In the genomic region with DNA sequence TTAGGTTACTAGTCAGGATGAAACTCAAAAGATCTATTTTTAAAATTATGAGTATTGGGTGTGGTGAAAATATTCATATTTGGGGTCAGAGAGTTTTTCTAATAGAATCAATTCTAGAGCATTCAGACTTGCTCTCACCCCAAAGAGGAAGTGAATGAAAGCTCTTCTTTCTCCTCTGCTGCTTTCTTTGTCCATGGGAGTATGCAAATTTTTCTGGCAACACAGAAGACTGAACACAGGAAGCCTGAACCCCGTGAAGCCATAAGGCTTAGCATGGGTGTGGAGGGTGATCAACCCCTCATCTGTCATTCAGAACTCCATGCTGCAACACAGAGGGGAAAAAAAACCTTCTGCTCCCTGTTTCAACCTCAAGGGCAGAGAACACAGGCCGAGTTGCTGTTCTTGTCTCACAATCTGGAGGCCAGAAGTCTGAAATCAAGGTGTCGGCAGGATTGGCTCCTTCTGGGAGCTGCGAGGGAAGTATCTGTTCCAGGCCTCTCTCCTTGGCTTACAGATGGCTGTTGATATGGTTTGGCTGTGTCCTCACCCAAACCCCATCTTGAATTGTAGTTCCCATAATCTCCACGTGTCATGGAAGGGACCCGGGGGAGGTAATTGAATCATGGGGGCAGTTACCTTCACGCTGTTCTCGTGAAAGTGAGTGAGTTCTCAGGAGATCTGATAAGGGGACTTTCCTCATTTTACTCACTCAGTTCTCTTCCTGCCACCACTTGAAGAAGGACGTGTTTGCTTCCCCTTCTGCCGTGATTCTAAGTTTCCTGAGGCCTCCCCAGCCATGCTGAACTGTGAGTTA, we compare ENCODE assay signal across 8 cellular contexts. TPM values are rescaled to one million over a fixed set of nuclear protein-coding genes. Genes with fewer than 3 reads are reported as not detected.
DNase-seq lines count a peak whose midpoint lies in the region; ATAC-seq and TF ChIP-seq lines count a peak whose summit lies in the region.

No MANE protein-coding gene starts in this region.

- DNase-seq in NCI-H2081 treated with DMSO at 0.1 percent for 48 hours (lab: John Stamatoyannopoulos, UW) (peak; percentile 27), left lung (no peak), left lobe of liver (ENCODE audit: low spot score) (no peak), NCI-H510A treated with DMSO at 0.1 percent for 48 hours (lab: John Stamatoyannopoulos, UW) (no peak)
- peak; percentile 64 for DNase-seq in activated CD8-positive, alpha-beta memory T cell treated with anti-CD3 and anti-CD28 coated beads, Interleukin-2, amount 50 U/mL, for 4 hours
- DNase-seq in stimulated activated CD8-positive, alpha-beta memory T cell treated with anti-CD3 and anti-CD28 coated beads, Interleukin-7, amount 100 ng/mL, for 4 hours (ENCODE audit: low read depth in 2 of 2) = peak; percentile 62 to 85

- H3K27me3 ChIP-seq in left lung = no peaks in the 10 kb centered on the region

- ATAC-seq in GM18517 (IDR thresholded peaks at IDR 0.05; ENCODE audit: unreplicated experiment) = peak; percentile 85
- ATAC-seq in HG02759 (IDR thresholded peaks at IDR 0.05; ENCODE audit: unreplicated experiment) = peak; percentile 84
- peak; percentile 60 for ATAC-seq in left lung
- no peak for ATAC-seq in left lobe of liver

- no peaks in the 10 kb centered on the region for H3K36me3 ChIP-seq in left lung

- H3K4me1 ChIP-seq in left lung = peaks cover 0 to 55% of the 10 kb centered on the region in 2 donors

- peak overlapping the region in 1 of 2 donors; percentile 9 for H3K4me3 ChIP-seq in left lung

- H3K9me3 ChIP-seq in left lung = no peaks in the 10 kb centered on the region

- no peak for TF ChIP-seq CTCF in left lung (IDR thresholded peaks at IDR 0.05)

- intact Hi-C loops in left lung (cut with DNase I) = no loop called here

- H3K27ac ChIP-seq in left lung = peak overlapping the region; percentile 56 to 93

RNA-seq across cellular contexts. Expression of gene CD47, which starts 33.7 kb away (rescaled TPM):
- 100 to 1,000 TPM; 225 to 356 TPM for total RNA-seq in left lung
- total RNA-seq in left lobe of liver = 21.8 TPM

Comparison
In these comparisons a context has a peak if more than half of its experiments do, and no peak if none do; other contexts are left out.
1. DNase-seq: peak in NCI-H2081 treated with DMSO at 0.1 percent for 48 hours (single experiment), activated CD8-positive, alpha-beta memory T cell treated with anti-CD3 and anti-CD28 coated beads, Interleukin-2, amount 50 U/mL, for 4 hours (single experiment) and stimulated activated CD8-positive, alpha-beta memory T cell treated with anti-CD3 and anti-CD28 coated beads, Interleukin-7, amount 100 ng/mL, for 4 hours (2 of 2); none in left lung (0 of 2), left lobe of liver (single experiment) and NCI-H510A treated with DMSO at 0.1 percent for 48 hours (single experiment).